In the genomic region with DNA sequence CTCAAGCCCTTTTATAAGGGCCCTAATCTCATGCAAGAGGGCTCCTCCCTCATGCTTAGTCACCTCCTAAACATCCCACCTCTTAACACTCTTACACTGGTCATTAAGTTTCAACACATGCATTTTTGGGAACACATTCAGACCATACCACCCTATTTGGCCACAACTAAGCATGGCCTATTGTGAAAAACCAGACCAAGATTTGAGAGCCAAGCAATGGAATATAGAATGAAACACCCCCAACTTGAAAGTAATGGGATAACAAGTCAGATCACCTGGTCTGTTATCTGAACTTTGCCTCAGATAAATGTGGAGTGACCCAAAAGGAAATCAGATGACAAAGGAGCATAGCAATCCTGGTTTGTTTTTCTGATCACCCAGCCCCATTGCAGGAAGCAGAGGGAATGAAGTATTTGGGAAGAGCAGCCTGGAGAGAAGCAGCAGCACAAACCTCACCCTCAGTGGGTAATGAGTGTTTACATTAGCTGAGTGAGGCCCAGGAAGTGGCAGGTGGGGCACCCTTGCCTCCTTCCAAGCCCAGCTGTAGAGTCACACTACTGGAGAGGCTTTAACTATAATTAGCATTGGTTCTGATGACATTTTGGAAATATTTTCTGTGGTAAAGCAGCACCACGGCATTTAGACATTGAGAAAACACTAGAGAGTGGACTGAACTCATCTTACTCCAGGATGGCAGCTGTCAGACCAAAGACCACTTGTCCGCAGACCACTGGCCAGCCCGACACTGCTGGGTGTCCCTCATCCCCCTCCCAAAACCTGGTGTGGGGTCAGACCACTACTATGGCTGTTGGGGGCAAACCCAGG, we compare ENCODE assay signal across 14 cellular contexts. TPM values are rescaled to one million over a fixed set of nuclear protein-coding genes. Genes with fewer than 3 reads are reported as not detected.
DNase-seq lines count a peak whose midpoint lies in the region; ATAC-seq, FAIRE-seq and TF ChIP-seq lines count a peak whose summit lies in the region.
"Had no signal": no experiment of that assay in that cellular context is flagged by ENCODE, and none has a peak within 500 bp of the region (broad histone marks: within the 10 kb centered on the region; RNA-seq: fewer than 3 reads in every experiment).

No MANE protein-coding gene starts in this region.

- H3K4me3 ChIP-seq in astrocyte (ENCODE audit: insufficient read depth, low read depth, low read length): no peak overlapping the region
- H3K4me3 ChIP-seq in lung: no peak overlapping the region
- no peak overlapping the region for H3K4me3 ChIP-seq in effector memory CD4-positive, alpha-beta T cell (ENCODE audit: insufficient read depth, low read depth, low read length, poor library complexity, severe bottlenecking)

- H3K27me3 ChIP-seq in astrocyte (ENCODE audit: insufficient read depth, low read length): no peaks in the 10 kb centered on the region
- no peaks in the 10 kb centered on the region for H3K27me3 ChIP-seq in lung (ENCODE audit: control insufficient read depth, insufficient read depth)
- no peaks in the 10 kb centered on the region for H3K27me3 ChIP-seq in effector memory CD4-positive, alpha-beta T cell (replicated peaks; ENCODE audit: control insufficient read depth, insufficient read depth, low read length, poor library complexity, severe bottlenecking)

- peak overlapping the region; percentile 53 for H3K4me2 ChIP-seq in astrocyte (ENCODE audit: low read length)

- no peaks in the 10 kb centered on the region for H4K20me1 ChIP-seq in astrocyte (ENCODE audit: insufficient read depth, low read length)

- H3K4me1 ChIP-seq in astrocyte (ENCODE audit: insufficient read depth, low read length): peaks cover 10% of the 10 kb centered on the region
- peaks cover 0 to 2% of the 10 kb centered on the region in 2 donors for H3K4me1 ChIP-seq in lung (ENCODE audit: control insufficient read depth in 2 of 2, insufficient read depth in 2 of 2, low read length in 2 of 2)
- no peaks in the 10 kb centered on the region for H3K4me1 ChIP-seq in effector memory CD4-positive, alpha-beta T cell (ENCODE audit: control insufficient read depth, insufficient read depth, low read length, poor library complexity, severe bottlenecking)

- H2AFZ ChIP-seq in astrocyte (ENCODE audit: low read depth, low read length): peak overlapping the region; percentile 64

- 66 to 81% methylated on average over 3 of the region's 3 CpGs for WGBS in lung, 2 donors

- H3K79me2 ChIP-seq in astrocyte (ENCODE audit: insufficient read depth, low read length): no peaks in the 10 kb centered on the region

- TF ChIP-seq CTCF in astrocyte (IDR thresholded peaks at IDR 0.05; ENCODE audit: insufficient read depth, low read depth, low read length) (no peak), lung (IDR thresholded peaks at IDR 0.05; ENCODE audit: control extremely low read depth, extremely low read depth) (no peak), GM20000 (IDR thresholded peaks at IDR 0.05; ENCODE audit: extremely low read depth, missing control alignments) (no peak)

- H3K27ac Mint-ChIP-seq in astrocyte (ENCODE audit: unreplicated experiment): peak overlapping the region; percentile 16
- H3K27ac Mint-ChIP-seq: stimulated activated memory B cell treated with anti-CD40 and anti-IgM and Interleukin-4, amounts not matched to agents 10 μg/mL and 1 μg/mL and 100 μg/mL, for 72 hours had no signal

- FAIRE-seq in astrocyte (lab: Jason Lieb, UNC): peak; percentile 13
- FAIRE-seq: colon, islet of Langerhans had no signal

- no peaks in the 10 kb centered on the region for H3K27me3 Mint-ChIP-seq in astrocyte (ENCODE audit: low read depth, unreplicated experiment)

- in situ Hi-C loops in Caki2 (cut with HindIII; ENCODE audit: low pct_unique_long_range_greater_than_20kb, low sequenced_read_pairs): no loop called here

- H3K9ac ChIP-seq in astrocyte (ENCODE audit: low read length): no peak overlapping the region

- DNase-seq in Caki2 (ENCODE audit: low read depth) (peak; percentile 44), LoVo (ENCODE audit: low spot score) (peak; percentile 70), astrocyte (ENCODE audit: low read depth) (peak; percentile 93), lung (ENCODE audit: low spot score) (peak; percentile 66), GM20000 (ENCODE audit: low spot score) (no peak)
- no peak for DNase-seq in effector memory CD4-positive, alpha-beta T cell
- DNase-seq: activated CD8-positive, alpha-beta memory T cell treated with anti-CD3 and anti-CD28 coated beads, Interleukin-2, amount 50 U/mL, for 48 hours; GDM1; retina had no signal

- no peaks in the 10 kb centered on the region for H3K9me3 ChIP-seq in astrocyte (ENCODE audit: insufficient read depth, low read depth, low read length)
- H3K9me3 ChIP-seq in lung (ENCODE audit: control insufficient read depth in 2 of 2, insufficient read depth in 1 of 2, low read length in 1 of 2): peaks cover 0 to 5% of the 10 kb centered on the region in 2 donors
- no peaks in the 10 kb centered on the region for H3K9me3 ChIP-seq in effector memory CD4-positive, alpha-beta T cell (ENCODE audit: control insufficient read depth, low read length)

- no peak overlapping the region for H3K4me3 Mint-ChIP-seq in astrocyte (ENCODE audit: unreplicated experiment)
- H3K4me3 Mint-ChIP-seq: stimulated activated memory B cell treated with anti-CD40 and anti-IgM and Interleukin-4, amounts not matched to agents 10 μg/mL and 1 μg/mL and 100 μg/mL, for 72 hours had no signal

- H3K36me3 ChIP-seq in astrocyte (ENCODE audit: insufficient read depth, low read length): no peaks in the 10 kb centered on the region
- H3K36me3 ChIP-seq in lung (ENCODE audit: control insufficient read depth in 2 of 2, insufficient read depth in 2 of 2, low read length in 2 of 2): no peaks in the 10 kb centered on the region
- H3K36me3 ChIP-seq in effector memory CD4-positive, alpha-beta T cell (ENCODE audit: control insufficient read depth, insufficient read depth, low read length): no peaks in the 10 kb centered on the region

- H3K36me3 Mint-ChIP-seq in astrocyte (ENCODE audit: low read depth, unreplicated experiment): no peaks in the 10 kb centered on the region
- H3K36me3 Mint-ChIP-seq: stimulated activated memory B cell treated with anti-CD40 and anti-IgM and Interleukin-4, amounts not matched to agents 10 μg/mL and 1 μg/mL and 100 μg/mL, for 72 hours had no signal

- ATAC-seq in lung (ENCODE audit: insufficient read depth, low FRiP score) (peak; percentile 89), HG03196 (IDR thresholded peaks at IDR 0.05; ENCODE audit: unreplicated experiment) (no peak), GM19324 (IDR thresholded peaks at IDR 0.05; ENCODE audit: low FRiP score, unreplicated experiment) (no peak)
- ATAC-seq: stimulated activated memory B cell treated with anti-CD40 and anti-IgM and Interleukin-4, amounts not matched to agents 10 μg/mL and 1 μg/mL and 100 μg/mL, for 72 hours had no signal

- peaks cover 15% of the 10 kb centered on the region for H3K4me1 Mint-ChIP-seq in astrocyte (ENCODE audit: low read depth, unreplicated experiment)
- H3K4me1 Mint-ChIP-seq: stimulated activated memory B cell treated with anti-CD40 and anti-IgM and Interleukin-4, amounts not matched to agents 10 μg/mL and 1 μg/mL and 100 μg/mL, for 72 hours had no signal

- H3K9me3 Mint-ChIP-seq in astrocyte (ENCODE audit: unreplicated experiment): peaks cover 16% of the 10 kb centered on the region

- H3K27ac ChIP-seq in astrocyte (ENCODE audit: low read depth, low read length): no peak overlapping the region
- peak overlapping the region in 1 of 2 donors; percentile 93 for H3K27ac ChIP-seq in lung (ENCODE audit: low read depth in 1 of 2, low read length in 1 of 2)
- no peak overlapping the region for H3K27ac ChIP-seq in effector memory CD4-positive, alpha-beta T cell (ENCODE audit: insufficient read depth, low read length, poor library complexity, severe bottlenecking)

RNA-seq across cellular contexts. Expression of a gene that starts 48.8 kb away (rescaled TPM):
- 6.4 and 29.2 TPM in 2 replicates for total RNA-seq in Caki2 (2014; rRNA removed; shearing (Covaris generic); ENCODE audit: low replicate concordance)
- total RNA-seq in astrocyte: 13.6 and 39.4 TPM in 2 replicates
- 10 to 100 TPM; 11.7 to 21.9 TPM for total RNA-seq in lung
- polyA plus RNA-seq in lung: 1 to 10 TPM in 1 of 2 donors, under 1 TPM in 1; 0.68 to 2.8 TPM

Comparison
In these comparisons a context has a peak if more than half of its experiments do, and no peak if none do; other contexts are left out.
1. DNase-seq: peak in Caki2 (single experiment), LoVo (single experiment), astrocyte (single experiment) and lung (single experiment); none in effector memory CD4-positive, alpha-beta T cell (0 of 3) and GM20000 (single experiment).